1 cellular context compared by ENCODE assay signal in the genomic region with DNA sequence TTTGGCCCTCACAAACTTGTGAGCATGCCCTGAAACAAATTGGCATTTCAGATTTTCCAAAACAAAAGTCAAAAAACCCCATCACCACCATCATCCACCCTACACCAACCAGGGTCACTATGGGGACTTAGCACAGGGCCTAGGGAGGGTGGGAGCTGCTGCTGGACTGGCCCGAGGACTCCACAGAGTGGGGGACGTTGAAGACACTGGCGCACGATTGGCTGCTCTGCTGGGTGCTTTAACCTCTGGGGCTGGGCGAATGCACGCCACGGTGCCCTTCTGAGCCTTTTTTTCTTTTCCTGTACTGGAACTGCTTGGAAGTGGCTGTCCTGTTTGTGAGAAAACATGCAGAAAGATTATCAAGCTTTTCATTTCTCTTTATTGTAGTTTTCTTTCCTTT.
TF ChIP-seq lines count a peak whose summit lies in the region.

No MANE protein-coding gene starts in this region.

TF ChIP-seq in WTC11, 78 proteins besides CTCF, POLR2A, EP300 and RAD21 (continued from another document):
- TF ChIP-seq, protein P1, sequence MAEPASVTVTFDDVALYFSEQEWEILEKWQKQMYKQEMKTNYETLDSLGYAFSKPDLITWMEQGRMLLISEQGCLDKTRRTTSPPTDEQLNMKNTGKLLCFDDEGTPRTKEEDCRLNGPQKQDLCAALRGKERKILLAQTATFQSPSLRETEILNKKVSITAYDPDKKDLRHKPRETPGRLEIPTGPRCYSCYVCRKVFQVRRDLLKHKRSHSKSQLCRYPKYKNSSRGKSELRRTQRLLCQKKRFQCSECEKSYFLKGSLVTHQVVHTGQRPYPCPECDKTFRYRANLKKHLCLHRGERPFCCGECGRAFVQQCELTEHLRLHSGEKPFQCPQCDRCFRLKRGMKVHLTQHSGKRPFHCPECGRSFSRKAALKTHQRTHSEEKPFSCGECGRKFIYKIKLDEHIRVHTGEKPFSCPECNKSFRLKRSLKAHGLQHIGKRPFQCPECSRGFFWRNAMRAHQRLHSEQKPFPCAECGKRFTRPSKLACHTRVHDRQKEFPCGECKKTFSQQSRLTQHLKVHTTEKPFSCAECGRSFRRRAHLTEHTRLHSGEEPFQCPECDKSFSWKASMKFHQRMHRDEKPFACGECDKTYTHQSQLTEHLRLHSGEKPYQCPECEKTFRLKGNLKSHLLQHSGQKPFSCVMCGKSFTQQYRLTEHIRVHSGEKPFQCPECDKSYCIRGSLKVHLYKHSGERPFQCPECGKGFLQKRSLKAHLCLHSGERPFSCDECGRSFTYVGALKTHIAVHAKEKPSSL (CRISPR knock-in tag; conservative IDR thresholded peaks at IDR 0.05): no peak
- TF ChIP-seq, protein P2, sequence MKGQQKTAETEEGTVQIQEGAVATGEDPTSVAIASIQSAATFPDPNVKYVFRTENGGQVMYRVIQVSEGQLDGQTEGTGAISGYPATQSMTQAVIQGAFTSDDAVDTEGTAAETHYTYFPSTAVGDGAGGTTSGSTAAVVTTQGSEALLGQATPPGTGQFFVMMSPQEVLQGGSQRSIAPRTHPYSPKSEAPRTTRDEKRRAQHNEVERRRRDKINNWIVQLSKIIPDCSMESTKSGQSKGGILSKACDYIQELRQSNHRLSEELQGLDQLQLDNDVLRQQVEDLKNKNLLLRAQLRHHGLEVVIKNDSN (CRISPR knock-in tag; IDR thresholded peaks at IDR 0.05): no peak
- TF ChIP-seq, protein P3, sequence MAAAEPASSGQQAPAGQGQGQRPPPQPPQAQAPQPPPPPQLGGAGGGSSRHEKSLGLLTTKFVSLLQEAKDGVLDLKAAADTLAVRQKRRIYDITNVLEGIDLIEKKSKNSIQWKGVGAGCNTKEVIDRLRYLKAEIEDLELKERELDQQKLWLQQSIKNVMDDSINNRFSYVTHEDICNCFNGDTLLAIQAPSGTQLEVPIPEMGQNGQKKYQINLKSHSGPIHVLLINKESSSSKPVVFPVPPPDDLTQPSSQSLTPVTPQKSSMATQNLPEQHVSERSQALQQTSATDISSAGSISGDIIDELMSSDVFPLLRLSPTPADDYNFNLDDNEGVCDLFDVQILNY (CRISPR knock-in tag; IDR thresholded peaks at IDR 0.05): no peak
- TF ChIP-seq, protein P4, sequence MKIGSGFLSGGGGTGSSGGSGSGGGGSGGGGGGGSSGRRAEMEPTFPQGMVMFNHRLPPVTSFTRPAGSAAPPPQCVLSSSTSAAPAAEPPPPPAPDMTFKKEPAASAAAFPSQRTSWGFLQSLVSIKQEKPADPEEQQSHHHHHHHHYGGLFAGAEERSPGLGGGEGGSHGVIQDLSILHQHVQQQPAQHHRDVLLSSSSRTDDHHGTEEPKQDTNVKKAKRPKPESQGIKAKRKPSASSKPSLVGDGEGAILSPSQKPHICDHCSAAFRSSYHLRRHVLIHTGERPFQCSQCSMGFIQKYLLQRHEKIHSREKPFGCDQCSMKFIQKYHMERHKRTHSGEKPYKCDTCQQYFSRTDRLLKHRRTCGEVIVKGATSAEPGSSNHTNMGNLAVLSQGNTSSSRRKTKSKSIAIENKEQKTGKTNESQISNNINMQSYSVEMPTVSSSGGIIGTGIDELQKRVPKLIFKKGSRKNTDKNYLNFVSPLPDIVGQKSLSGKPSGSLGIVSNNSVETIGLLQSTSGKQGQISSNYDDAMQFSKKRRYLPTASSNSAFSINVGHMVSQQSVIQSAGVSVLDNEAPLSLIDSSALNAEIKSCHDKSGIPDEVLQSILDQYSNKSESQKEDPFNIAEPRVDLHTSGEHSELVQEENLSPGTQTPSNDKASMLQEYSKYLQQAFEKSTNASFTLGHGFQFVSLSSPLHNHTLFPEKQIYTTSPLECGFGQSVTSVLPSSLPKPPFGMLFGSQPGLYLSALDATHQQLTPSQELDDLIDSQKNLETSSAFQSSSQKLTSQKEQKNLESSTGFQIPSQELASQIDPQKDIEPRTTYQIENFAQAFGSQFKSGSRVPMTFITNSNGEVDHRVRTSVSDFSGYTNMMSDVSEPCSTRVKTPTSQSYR (CRISPR knock-in tag; IDR thresholded peaks at IDR 0.05): no peak
